Comparison of ENCODE assay signal across 23 cellular contexts in the genomic region with DNA sequence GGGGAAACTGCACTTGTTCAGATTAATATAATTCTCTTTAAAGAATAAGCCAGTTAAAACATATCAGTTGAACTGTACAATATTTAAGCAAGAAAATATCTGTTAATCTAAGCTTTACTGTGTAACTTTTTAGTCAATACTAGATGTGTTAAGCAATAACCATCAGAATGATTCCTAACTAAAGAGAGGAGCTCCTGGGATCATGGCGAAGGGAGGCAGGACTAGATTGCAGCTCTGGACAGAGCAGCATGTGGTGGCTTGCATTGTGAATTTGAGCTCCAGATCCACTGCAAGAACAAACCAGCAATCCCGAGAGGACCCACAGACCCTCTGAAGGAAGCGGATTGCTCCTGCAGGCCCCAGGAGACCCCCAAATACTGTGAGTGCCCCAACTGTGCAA. TPM values are rescaled to one million over a fixed set of nuclear protein-coding genes. Genes with fewer than 3 reads are reported as not detected.
DNase-seq lines count a peak whose midpoint lies in the region; ATAC-seq and TF ChIP-seq lines count a peak whose summit lies in the region.
"Had no signal": no experiment of that assay in that cellular context is flagged by ENCODE, and none has a peak within 500 bp of the region (broad histone marks: within the 10 kb centered on the region; RNA-seq: fewer than 3 reads in every experiment).

No MANE protein-coding gene starts in this region.

- H3K9me3 ChIP-seq in endodermal cell (ENCODE audit: control insufficient read depth, low read length): no peaks in the 10 kb centered on the region
- H3K9me3 ChIP-seq: Peyer's patch, SJCRH30 had no signal

- H3K9me3 Mint-ChIP-seq in activated naive CD8-positive, alpha-beta T cell (ENCODE audit: low read depth): no peaks in the 10 kb centered on the region
- peaks cover 14% of the 10 kb centered on the region for H3K9me3 Mint-ChIP-seq in activated naive CD8-positive, alpha-beta T cell treated with anti-CD3 and anti-CD28 coated beads, Interleukin-2, amount 50 U/mL, for 24 hours
- H3K9me3 Mint-ChIP-seq in endodermal cell: peaks cover 7% of the 10 kb centered on the region
- peaks cover 17% of the 10 kb centered on the region for H3K9me3 Mint-ChIP-seq in stimulated activated memory B cell treated with anti-CD40 and anti-IgM and Interleukin-4, amounts not matched to agents 10 μg/mL and 1 μg/mL and 100 μg/mL, for 72 hours

- no peak overlapping the region for H3K4me3 ChIP-seq in endodermal cell (ENCODE audit: low read length)
- H3K4me3 ChIP-seq: GM23248, Peyer's patch had no signal

- WGBS in endodermal cell (ENCODE audit: insufficient coverage in 1 of 2, insufficient read length in 1 of 2), 2 experiments: 75 to 93% methylated on average over 1 to 3 of the region's 3 CpGs

- H3K36me3 ChIP-seq in endodermal cell (ENCODE audit: control insufficient read depth, insufficient read depth, low read length): no peaks in the 10 kb centered on the region
- H3K36me3 ChIP-seq: Peyer's patch, SJCRH30 had no signal

- peaks cover 9% of the 10 kb centered on the region for H3K36me3 Mint-ChIP-seq in activated naive CD8-positive, alpha-beta T cell
- H3K36me3 Mint-ChIP-seq in activated naive CD8-positive, alpha-beta T cell treated with anti-CD3 and anti-CD28 coated beads, Interleukin-2, amount 50 U/mL, for 24 hours (ENCODE audit: low read depth): peaks cover 48% of the 10 kb centered on the region
- H3K36me3 Mint-ChIP-seq in endodermal cell (ENCODE audit: low read depth): no peaks in the 10 kb centered on the region
- H3K36me3 Mint-ChIP-seq in stimulated activated memory B cell treated with anti-CD40 and anti-IgM and Interleukin-4, amounts not matched to agents 10 μg/mL and 1 μg/mL and 100 μg/mL, for 72 hours: peaks cover 44% of the 10 kb centered on the region

- CTCF ChIA-PET in RWPE1 (lab: Yijun Ruan, JAX): interaction anchor here (0.6 to 0.7 kb wide), 2 partner anchors 26 to 193 kb away, joined by 3 to 4 read pairs; no protein-coding TSS in a partner anchor

- no peak overlapping the region for H3K9ac ChIP-seq in endodermal cell (ENCODE audit: extremely low read depth, low read length, poor library complexity, severe bottlenecking)
- H3K9ac ChIP-seq: GM23248 had no signal

- TF ChIP-seq CTCF in RWPE1 (conservative IDR thresholded peaks at IDR 0.05; ENCODE audit: low read depth) (no peak), endodermal cell (conservative IDR thresholded peaks at IDR 0.05) (no peak)

- H3K27ac Mint-ChIP-seq in activated naive CD8-positive, alpha-beta T cell: peak overlapping the region; percentile 18
- H3K27ac Mint-ChIP-seq in activated naive CD8-positive, alpha-beta T cell treated with anti-CD3 and anti-CD28 coated beads, Interleukin-2, amount 50 U/mL, for 24 hours: no peak overlapping the region
- peak overlapping the region; percentile 90 for H3K27ac Mint-ChIP-seq in endodermal cell
- H3K27ac Mint-ChIP-seq in stimulated activated memory B cell treated with anti-CD40 and anti-IgM and Interleukin-4, amounts not matched to agents 10 μg/mL and 1 μg/mL and 100 μg/mL, for 72 hours: peak overlapping the region; percentile 67

- H3K27me3 Mint-ChIP-seq in activated naive CD8-positive, alpha-beta T cell: no peaks in the 10 kb centered on the region
- H3K27me3 Mint-ChIP-seq in activated naive CD8-positive, alpha-beta T cell treated with anti-CD3 and anti-CD28 coated beads, Interleukin-2, amount 50 U/mL, for 24 hours: no peaks in the 10 kb centered on the region
- H3K27me3 Mint-ChIP-seq in endodermal cell (ENCODE audit: insufficient read depth): peaks cover 31% of the 10 kb centered on the region
- H3K27me3 Mint-ChIP-seq in stimulated activated memory B cell treated with anti-CD40 and anti-IgM and Interleukin-4, amounts not matched to agents 10 μg/mL and 1 μg/mL and 100 μg/mL, for 72 hours: no peaks in the 10 kb centered on the region

- H3K27me3 ChIP-seq in endodermal cell (ENCODE audit: control insufficient read depth, insufficient read depth, low read length, poor library complexity, severe bottlenecking): peaks cover 23% of the 10 kb centered on the region
- H3K27me3 ChIP-seq: Peyer's patch, SJCRH30 had no signal

- ATAC-seq in activated naive CD8-positive, alpha-beta T cell treated with anti-CD3 and anti-CD28 coated beads, Interleukin-2, amount 50 U/mL, for 24 hours: no peak
- ATAC-seq in stimulated activated memory B cell treated with anti-CD40 and anti-IgM and Interleukin-4, amounts not matched to agents 10 μg/mL and 1 μg/mL and 100 μg/mL, for 72 hours: no peak

- no peak for DNase-seq in activated naive CD8-positive, alpha-beta T cell treated with anti-CD3 and anti-CD28 coated beads, Interleukin-2, amount 50 U/mL, for 24 hours
- DNase-seq in RWPE1 (ENCODE audit: low spot score) (no peak), endodermal cell (no peak), NCI-H1417 treated with DMSO at 0.1 percent for 48 hours (lab: John Stamatoyannopoulos, UW) (no peak), NCI-H82 treated with DMSO at 0.1 percent for 48 hours (lab: John Stamatoyannopoulos, UW; ENCODE audit: unreplicated experiment) (no peak)
- no peak for DNase-seq in activated effector memory CD4-positive, alpha-beta T cell treated with Interleukin-2 at 50 U/mL for 16 hours
- DNase-seq: ACHN; GDM1; GM23248; HCEC 1CT; KG1; NCI-H1092 treated with DMSO at 0.1 percent for 48 hours; NCI-H2029 treated with DMSO at 0.1 percent for 48 hours; NCI-H226; NCI-H510A treated with DMSO at 0.1 percent for 48 hours; NCI-H748 treated with DMSO at 0.1 percent for 48 hours; NK-92 treated with Interleukin-12 subunit alpha and Interleukin-12 subunit beta, amount 100 ng/mL, for 24 hours; Peyer's patch; SJCRH30 had no signal

- H3K4me3 Mint-ChIP-seq in activated naive CD8-positive, alpha-beta T cell: no peak overlapping the region
- H3K4me3 Mint-ChIP-seq in activated naive CD8-positive, alpha-beta T cell treated with anti-CD3 and anti-CD28 coated beads, Interleukin-2, amount 50 U/mL, for 24 hours: no peak overlapping the region
- H3K4me3 Mint-ChIP-seq in endodermal cell: no peak overlapping the region
- no peak overlapping the region for H3K4me3 Mint-ChIP-seq in stimulated activated memory B cell treated with anti-CD40 and anti-IgM and Interleukin-4, amounts not matched to agents 10 μg/mL and 1 μg/mL and 100 μg/mL, for 72 hours

- POLR2A ChIA-PET in RWPE1 (lab: Yijun Ruan, JAX; ENCODE audit: low non-redundant PET): no interaction called here

- H3K4me1 Mint-ChIP-seq in activated naive CD8-positive, alpha-beta T cell (ENCODE audit: low read depth): peaks cover 80% of the 10 kb centered on the region
- H3K4me1 Mint-ChIP-seq in activated naive CD8-positive, alpha-beta T cell treated with anti-CD3 and anti-CD28 coated beads, Interleukin-2, amount 50 U/mL, for 24 hours: peaks cover 82% of the 10 kb centered on the region
- H3K4me1 Mint-ChIP-seq in endodermal cell: peaks cover 20% of the 10 kb centered on the region
- H3K4me1 Mint-ChIP-seq in stimulated activated memory B cell treated with anti-CD40 and anti-IgM and Interleukin-4, amounts not matched to agents 10 μg/mL and 1 μg/mL and 100 μg/mL, for 72 hours: peaks cover 80% of the 10 kb centered on the region

- peaks cover 4% of the 10 kb centered on the region for H3K4me1 ChIP-seq in endodermal cell (ENCODE audit: control insufficient read depth, insufficient read depth, low read length)
- H3K4me1 ChIP-seq: SJCRH30 had no signal

- peak overlapping the region; percentile 15; the same call in 1 of the 2 replicates for H3K27ac ChIP-seq in RWPE1
- no peak overlapping the region for H3K27ac ChIP-seq in endodermal cell (ENCODE audit: low read depth, low read length)
- H3K27ac ChIP-seq: 22Rv1, C4-2B, GM23248 had no signal

RNA-seq across cellular contexts. Expression of a gene that starts 21.9 kb away (rescaled TPM):
- 1 to 10 TPM; 2.5 to 6.8 TPM for total RNA-seq in endodermal cell
- 2.1 TPM for polyA plus RNA-seq in endodermal cell (2013, experiment 1 of 2)
- polyA plus RNA-seq in endodermal cell (2013, experiment 2 of 2): 1.7 TPM
